Comparison of ENCODE assay signal across 14 cellular contexts in genomic region chr1:233905416-233906051, GRCh38. TPM values are rescaled to one million over a fixed set of nuclear protein-coding genes. Genes with fewer than 3 reads are reported as not detected.
A peak's percentile ranks its signal among the peaks of the same experiment; 100 is the strongest.
DNase-seq lines count a peak whose midpoint lies in the region; ATAC-seq, FAIRE-seq and TF ChIP-seq lines count a peak whose summit lies in the region.
"Had no signal": no experiment of that assay in that cellular context is flagged by ENCODE, and none has a peak within 500 bp of the region (broad histone marks: within the 10 kb centered on the region; RNA-seq: fewer than 3 reads in every experiment).

No MANE protein-coding gene starts in this region.

- no peak overlapping the region for H3K56ac ChIP-seq in H1 (replicated peaks; ENCODE audit: insufficient read length, low read depth, low read length)

- no peak for ATAC-seq in activated T-helper 17 cell treated with anti-CD3 and anti-CD28 coated beads, Interleukin-2, amount 50 U/mL, for 72 hours (replicated peaks)

- H2BK120ac ChIP-seq in H1 (replicated peaks; ENCODE audit: low read depth, low read length), result no peak overlapping the region

- no peak for FAIRE-seq in H1 (lab: Jason Lieb, UNC)
- FAIRE-seq in GM12891 (lab: Jason Lieb, UNC), result no peak
- FAIRE-seq: colon had no signal

- H3K9ac ChIP-seq in NT2/D1 (ENCODE audit: insufficient read length, low read depth) (peak overlapping the region; percentile 86), H1 (replicated peaks in 1 of 4; ENCODE audit: extremely low read depth in 1 of 4, low read depth in 3 of 4, low read length in 3 of 4) (no peak overlapping the region)

- peak overlapping the region; percentile 38; the same call in 1 of the 2 replicates for H2AFZ ChIP-seq in H1 (ENCODE audit: low read length)

- peaks cover 55% of the 10 kb centered on the region for H3K27me3 Mint-ChIP-seq in activated T-helper 17 cell treated with anti-CD3 and anti-CD28 coated beads, Interleukin-2, amount 50 U/mL, for 72 hours

- DNase-seq in Ammon's horn (ENCODE audit: low spot score) (peak; percentile 9), NT2/D1 (ENCODE audit: low read depth, low spot score) (no peak), H1 (ENCODE audit: low read depth in 1 of 2, low spot score in 2 of 2) (peak in 1 of 2 experiments; percentile 55), dedifferentiated amniotic fluid mesenchymal stem cell (ENCODE audit: extremely low spot score) (no peak), SIG-M5 (lab: John Stamatoyannopoulos, UW) (no peak), GM12891 (ENCODE audit: insufficient read length, low spot score) (no peak)
- DNase-seq: activated B cell treated with CpG ODN at 0.5 μM for 24 hours, KBM-7 had no signal

- no peak overlapping the region for H3K18ac ChIP-seq in H1 (ENCODE audit: extremely low read depth, low read length)

- H3K23me2 ChIP-seq in H1 (ENCODE audit: low read depth, low read length), result peaks cover 14% of the 10 kb centered on the region

- H3K27ac Mint-ChIP-seq in activated T-helper 17 cell treated with anti-CD3 and anti-CD28 coated beads, Interleukin-2, amount 50 U/mL, for 72 hours, result no peak overlapping the region
- H3K27ac Mint-ChIP-seq: activated B cell treated with CpG ODN at 0.5 μM for 24 hours; activated T-helper 2 cell treated with anti-CD3 and anti-CD28 coated beads, Interferon-gamma antibody, Interleukin-2, Interleukin-4, amounts not matched to agents 10 μg/mL and 5 μg/mL and 100 μg/mL, durations not matched to agents 14 hours and 24 hours and 36 hours; stimulated activated naive CD8-positive, alpha-beta T cell treated with anti-CD3 and anti-CD28 coated beads, Interleukin-15, Interleukin-2, amounts not matched to agents 100 ng/mL and 50 ng/mL, for 24 hours had no signal

- no peak overlapping the region for H2BK5ac ChIP-seq in H1 (ENCODE audit: low read depth, low read length)

- H4K91ac ChIP-seq in H1 (replicated peaks; ENCODE audit: insufficient read length, low read length), result no peak overlapping the region

- CTCF ChIA-PET in H1 (lab: Charles Lee; ENCODE audit: partially characterized antibody), result interaction anchor here (0.7 to 2.1 kb wide), 20 partner anchors 8 to 604 kb away, joined by 3 to 9 read pairs (median 3); no protein-coding TSS in a partner anchor

- no peak overlapping the region for H3K27ac ChIP-seq in H1 (ENCODE audit: low read depth, low read length)
- H3K27ac ChIP-seq in mesodermal cell (ENCODE audit: low read depth, low read length, severe bottlenecking), result no peak overlapping the region

- TF ChIP-seq RAD21 in H1 (IDR thresholded peaks at IDR 0.05 in 1 of 2, conservative IDR thresholded peaks at IDR 0.05 in 1 of 2; ENCODE audit: low read depth in 2 of 2, low read length in 2 of 2), result no peak

- no peaks in the 10 kb centered on the region for H3K4me1 Mint-ChIP-seq in activated T-helper 17 cell treated with anti-CD3 and anti-CD28 coated beads, Interleukin-2, amount 50 U/mL, for 72 hours
- H3K4me1 Mint-ChIP-seq: activated B cell treated with CpG ODN at 0.5 μM for 24 hours had no signal

- TF ChIP-seq EP300 in H1 (IDR thresholded peaks at IDR 0.05; ENCODE audit: borderline replicate concordance in 1 of 2, low read depth in 2 of 2, low read length in 2 of 2), result no peak

- H4K8ac ChIP-seq in H1 (ENCODE audit: extremely low read depth, insufficient read depth, low read length), result no peak overlapping the region

- H3K14ac ChIP-seq in H1 (ENCODE audit: insufficient read length), result no peak overlapping the region

- no peaks in the 10 kb centered on the region for H3K79me2 ChIP-seq in H1 (ENCODE audit: control insufficient read depth in 1 of 2, insufficient read depth in 2 of 2, low read length in 2 of 2)

- no peak overlapping the region for H3K4me3 Mint-ChIP-seq in activated T-helper 17 cell treated with anti-CD3 and anti-CD28 coated beads, Interleukin-2, amount 50 U/mL, for 72 hours
- H3K4me3 Mint-ChIP-seq: activated B cell treated with CpG ODN at 0.5 μM for 24 hours; stimulated activated naive CD8-positive, alpha-beta T cell treated with anti-CD3 and anti-CD28 coated beads, Interleukin-15, Interleukin-2, amounts not matched to agents 100 ng/mL and 50 ng/mL, for 24 hours had no signal

- H3K4me1 ChIP-seq in NT2/D1 (ENCODE audit: insufficient read depth, insufficient read length) (peaks cover 3% of the 10 kb centered on the region), H1 (replicated peaks in 1 of 4; ENCODE audit: control insufficient read depth in 3 of 4, insufficient read depth in 4 of 4, low read length in 3 of 4) (peaks cover 0 to 4% (median 2%) of the 10 kb centered on the region in 4 experiments; a peak in 3 of 7 replicates), mesodermal cell (ENCODE audit: control insufficient read depth, insufficient read depth, low read length, poor library complexity, severe bottlenecking) (no peaks in the 10 kb centered on the region)

- peak overlapping the region; percentile 77 to 94 for H3K4me2 ChIP-seq in H1 (ENCODE audit: insufficient read depth in 1 of 2, low read depth in 2 of 2, low read length in 2 of 2)

- no peaks in the 10 kb centered on the region for H3K36me3 ChIP-seq in NT2/D1 (ENCODE audit: insufficient read depth, insufficient read length, low read length)
- no peaks in the 10 kb centered on the region; a peak in 1 of 8 replicates for H3K36me3 ChIP-seq in H1 (ENCODE audit: control insufficient read depth in 2 of 4, insufficient read depth in 4 of 4, low read length in 3 of 4)
- H3K36me3 ChIP-seq in mesodermal cell (ENCODE audit: control insufficient read depth, insufficient read depth, low read length), result no peaks in the 10 kb centered on the region

- 12% methylated on average over 35 of the region's 40 CpGs; no CpG with 5 or more reads in 1 of the 2 experiments for WGBS in H1 (ENCODE audit: extremely low coverage in 1 of 2, insufficient coverage in 1 of 2, insufficient read length in 1 of 2, insufficient replicate concordance in 2 of 2, low coverage in 1 of 2, low lambda C conversion rate in 2 of 2, missing lambda C conversion rate in 1 of 2), 2 experiments
- 8 to 9% methylated on average over 26 to 31 of the region's 40 CpGs for WGBS in mesodermal cell (ENCODE audit: insufficient coverage in 2 of 2), 2 experiments

- TF ChIP-seq CTCF in H1 (IDR thresholded peaks at IDR 0.05; ENCODE audit: control extremely low read depth in 1 of 3, insufficient read depth in 1 of 3, low read depth in 1 of 3, low read length in 3 of 3), result no peak

- H4K20me1 ChIP-seq in H1 (replicated peaks in 1 of 2; ENCODE audit: control insufficient read depth in 1 of 2, insufficient read depth in 2 of 2, low read length in 2 of 2), result peaks cover 0 to 2% of the 10 kb centered on the region in 2 experiments

- H2BK12ac ChIP-seq in H1 (ENCODE audit: low read depth, low read length), result no peak overlapping the region

- H2BK15ac ChIP-seq in H1 (ENCODE audit: low read length), result no peak overlapping the region

- H3K9me3 Mint-ChIP-seq in activated T-helper 17 cell treated with anti-CD3 and anti-CD28 coated beads, Interleukin-2, amount 50 U/mL, for 72 hours, result no peaks in the 10 kb centered on the region
- H3K9me3 Mint-ChIP-seq: activated B cell treated with CpG ODN at 0.5 μM for 24 hours; activated T-helper 2 cell treated with anti-CD3 and anti-CD28 coated beads, Interferon-gamma antibody, Interleukin-2, Interleukin-4, amounts not matched to agents 10 μg/mL and 5 μg/mL and 100 μg/mL, durations not matched to agents 14 hours and 24 hours and 36 hours had no signal

- no peaks in the 10 kb centered on the region for H3K9me3 ChIP-seq in NT2/D1 (ENCODE audit: insufficient read depth, low read length)
- H3K9me3 ChIP-seq in H1 (ENCODE audit: insufficient read depth in 2 of 2, low read depth in 1 of 2, low read length in 1 of 2), result no peaks in the 10 kb centered on the region
- no peaks in the 10 kb centered on the region for H3K9me3 ChIP-seq in mesodermal cell (ENCODE audit: control insufficient read depth, low read length)

- no peak overlapping the region for H3K23ac ChIP-seq in H1 (ENCODE audit: insufficient read length)

- peaks cover 40% of the 10 kb centered on the region for H3K27me3 ChIP-seq in NT2/D1 (ENCODE audit: insufficient read depth, insufficient read length)
- H3K27me3 ChIP-seq in H1 (replicated peaks in 1 of 4; ENCODE audit: control insufficient read depth in 3 of 4, extremely low read depth in 1 of 4, insufficient read depth in 3 of 4, low read length in 3 of 4), result peaks cover 18 to 31% (median 23%) of the 10 kb centered on the region in 4 experiments

- H3K4ac ChIP-seq in H1 (replicated peaks; ENCODE audit: insufficient read length, low read depth, low read length), result no peak overlapping the region

- no peak overlapping the region for H4K5ac ChIP-seq in H1 (ENCODE audit: insufficient read length, low read depth, low read length)

- H2AK5ac ChIP-seq in H1 (ENCODE audit: low read depth, low read length), result no peak overlapping the region

- no peaks in the 10 kb centered on the region for H3K79me1 ChIP-seq in H1 (ENCODE audit: low read depth, low read length)

- POLR2A ChIA-PET in H1 (lab: Charles Lee; ENCODE audit: partially characterized antibody), result no interaction called here

- H3K4me3 ChIP-seq in NT2/D1 (ENCODE audit: insufficient read length, low read depth), result peak overlapping the region; percentile 68
- peak overlapping the region; percentile 45 to 71 (median 64) for H3K4me3 ChIP-seq in H1 (ENCODE audit: extremely low read depth in 1 of 4, insufficient read depth in 2 of 4, low read depth in 3 of 4, low read length in 4 of 4)
- H3K4me3 ChIP-seq in mesodermal cell (ENCODE audit: extremely low read depth, insufficient read depth, low read length, poor library complexity, severe bottlenecking), result peak overlapping the region; percentile 37

- TF ChIP-seq POLR2A in H1 (IDR thresholded peaks at IDR 0.05; ENCODE audit: control extremely low read depth in 1 of 2, low read depth in 2 of 2, low read length in 2 of 2) (no peak), GM12891 (IDR thresholded peaks at IDR 0.05; ENCODE audit: low read depth, low read length) (no peak)

- H3K36me3 Mint-ChIP-seq in activated T-helper 17 cell treated with anti-CD3 and anti-CD28 coated beads, Interleukin-2, amount 50 U/mL, for 72 hours (ENCODE audit: low read depth), result peaks cover 5% of the 10 kb centered on the region

- H2BK20ac ChIP-seq in H1 (ENCODE audit: low read length), result no peak overlapping the region

RNA-seq across cellular contexts. Expression of gene SLC35F3, which starts 1.1 kb away (rescaled TPM):
- total RNA-seq in H1 (2021; fragmentation: NEBNext Ultra II Directional; extraction: Animal tissue kit (Norgen Biotek cat#: 25700)), result 0.69 and 0.78 TPM in 2 replicates
- 1.0 and 1.2 TPM in 2 replicates for polyA plus RNA-seq in H1 (2011; rRNA removed)
- 1.0 TPM for polyA plus RNA-seq in H1 (2011; cell fraction: cytosol; rRNA removed)
- 0.80 TPM for polyA plus RNA-seq in H1 (2011; cell fraction: nucleus; rRNA removed)
- 0.54 to 1.1 TPM (median 0.94 TPM) in 4 replicates for polyA plus RNA-seq in H1 (2012, experiment 1 of 2)
- polyA plus RNA-seq in H1 (2012, experiment 2 of 2), result 0.49 TPM
- 0.95 TPM for polyA plus RNA-seq in H1 (2013, experiment 1 of 2)
- polyA plus RNA-seq in H1 (2013, experiment 2 of 2), result 0.99 TPM
- polyA minus RNA-seq in H1 (2011; rRNA and poly(A)+ RNA removed), result 1.1 TPM in 2 replicates
- polyA minus RNA-seq in H1 (2011; cell fraction: cytosol; rRNA and poly(A)+ RNA removed), result 0.66 TPM
- polyA minus RNA-seq in H1 (2011; cell fraction: nucleus; rRNA and poly(A)+ RNA removed), result 1.8 TPM
- 0.29 TPM for polyA plus RNA-seq in mesodermal cell (2013, experiment 1 of 2)
- polyA plus RNA-seq in mesodermal cell (2013, experiment 2 of 2), result 0.25 TPM
- polyA plus RNA-seq in GM12891 (2012; ENCODE audit: low read depth, missing spikeins), result 0.35 TPM
- 1 to 10 TPM in 1 of 2 donors, under 1 TPM in 1; 0.13 to 1.5 TPM for total RNA-seq in activated T-helper 17 cell treated with anti-CD3 and anti-CD28 coated beads, Interleukin-2, amount 50 U/mL, for 72 hours
- total RNA-seq: activated B cell treated with CpG ODN at 0.5 μM for 24 hours, glomerular endothelial cell had no signal
